Comparison of ENCODE assay signal across 21 cellular contexts in genomic region chr21:23579573-23579972, GRCh38.
"Had no signal": no experiment of that assay in that cellular context is flagged by ENCODE, and none has a peak within 500 bp of the region (broad histone marks: within the 10 kb centered on the region; RNA-seq: fewer than 3 reads in every experiment).

No MANE protein-coding gene starts in this region.

- H3K27me3 ChIP-seq: MG63, SJCRH30 had no signal

- H3K4me3 ChIP-seq: MG63, SJCRH30 had no signal

- H3K4me1 ChIP-seq: SJCRH30 had no signal

- DNase-seq: Karpas-422, KG1, MG63, NCI-H1092, NCI-H1105 treated with DMSO at 0.1 percent for 48 hours, NCI-H1436, NCI-H187, NCI-H2029, NCI-H2081 treated with DMSO at 0.1 percent for 48 hours, NCI-H2171, NCI-H226, NCI-H446, NCI-H510A, NCI-H526, NCI-H82, PC-3, SHP77 treated with DMSO at 0.1 percent for 48 hours, SJCRH30 had no signal

- H3K27ac ChIP-seq: SJCRH30 had no signal

- ATAC-seq: Panc1, PC-3, Right ventricle myocardium inferior, SK-N-SH treated with all-trans-retinoic acid at 6 μM for 48 hours had no signal

- H3K36me3 ChIP-seq: MG63, SJCRH30 had no signal

- H3K9me3 ChIP-seq: MG63, SJCRH30 had no signal
